ENCODE assay signal across 9 cellular contexts in the genomic region with DNA sequence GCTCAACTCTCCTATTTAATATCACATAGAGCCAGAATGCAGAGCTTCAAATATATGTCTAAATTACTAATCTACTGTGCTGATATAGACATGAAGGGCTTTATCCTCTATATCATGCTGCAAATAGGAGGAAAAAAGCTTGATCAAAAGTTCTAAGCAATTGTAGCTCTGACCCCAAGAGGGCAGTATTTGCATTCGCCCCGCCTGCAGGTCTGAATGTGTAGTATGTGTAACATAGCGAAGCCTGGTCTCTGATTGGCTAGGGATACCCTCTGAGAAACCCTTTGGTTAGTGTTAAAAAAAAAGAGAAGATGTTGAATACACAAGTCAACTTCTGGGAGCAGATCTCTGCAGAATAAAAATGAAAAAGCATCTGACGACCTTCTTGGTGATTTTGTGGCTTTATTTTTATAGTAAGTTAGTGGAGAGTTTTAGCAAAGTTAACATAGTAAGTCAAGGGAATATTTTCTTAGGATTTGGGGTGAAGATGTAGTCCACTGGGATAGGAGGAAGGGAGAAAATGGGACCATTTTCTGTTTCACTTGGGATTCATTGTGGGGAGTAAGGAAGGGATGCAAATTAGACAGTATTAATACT.
DNase-seq lines count a peak whose midpoint lies in the region; ATAC-seq and TF ChIP-seq lines count a peak whose summit lies in the region.
"Had no signal": no experiment of that assay in that cellular context is flagged by ENCODE, and none has a peak within 500 bp of the region (broad histone marks: within the 10 kb centered on the region; RNA-seq: fewer than 3 reads in every experiment).

No MANE protein-coding gene starts in this region.

- no peaks in the 10 kb centered on the region for H3K36me3 ChIP-seq in SK-N-MC (ENCODE audit: insufficient read depth, low read length)
- H3K36me3 ChIP-seq: thoracic aorta had no signal

- H3K9me3 ChIP-seq in CD4-positive, alpha-beta T cell (ENCODE audit: control insufficient read depth, low read length): no peaks in the 10 kb centered on the region
- H3K9me3 ChIP-seq in SK-N-MC (ENCODE audit: low read depth, low read length): no peaks in the 10 kb centered on the region
- H3K9me3 ChIP-seq: thoracic aorta had no signal

- peaks cover 9% of the 10 kb centered on the region for H3K27me3 ChIP-seq in CD4-positive, alpha-beta T cell (ENCODE audit: control insufficient read depth, insufficient read depth, low read length)

- intact Hi-C loops in CD4-positive, alpha-beta T cell (cut with DNase I, micrococcal nuclease): no loop called here
- intact Hi-C loops in natural killer cell (cut with micrococcal nuclease): no loop called here

- CTCF ChIA-PET in CD4-positive, alpha-beta T cell (lab: Charles Lee): interaction anchor here (0.7 to 2.6 kb wide), 8 partner anchors 13 to 765 kb away, joined by 3 to 6 read pairs (median 3); no protein-coding TSS in a partner anchor

- H3K27me3 Mint-ChIP-seq in CD4-positive, alpha-beta T cell: peaks cover 54% of the 10 kb centered on the region
- H3K27me3 Mint-ChIP-seq in HFFc6 (ENCODE audit: insufficient read depth) (no peaks in the 10 kb centered on the region), natural killer cell (ENCODE audit: low read depth in 2 of 2) (peaks cover 27 to 55% of the 10 kb centered on the region in 2 donors)
- peaks cover 26% of the 10 kb centered on the region for H3K27me3 Mint-ChIP-seq in activated naive CD8-positive, alpha-beta T cell treated with anti-CD3 and anti-CD28 coated beads, Interleukin-2, amount 50 U/mL, for 24 hours

- H3K9ac ChIP-seq in SK-N-MC (ENCODE audit: insufficient read length): no peak overlapping the region

- peak overlapping the region; percentile 21 for H3K27ac Mint-ChIP-seq in CD4-positive, alpha-beta T cell
- H3K27ac Mint-ChIP-seq in HFFc6 (no peak overlapping the region), natural killer cell (no peak overlapping the region)
- H3K27ac Mint-ChIP-seq in activated naive CD8-positive, alpha-beta T cell treated with anti-CD3 and anti-CD28 coated beads, Interleukin-2, amount 50 U/mL, for 24 hours: no peak overlapping the region

- H3K36me3 Mint-ChIP-seq in CD4-positive, alpha-beta T cell (ENCODE audit: low read depth): no peaks in the 10 kb centered on the region
- H3K36me3 Mint-ChIP-seq in HFFc6 (ENCODE audit: low read depth) (peaks cover 4% of the 10 kb centered on the region; the same call in 1 of the 2 replicates), natural killer cell (no peaks in the 10 kb centered on the region)
- peaks cover 2% of the 10 kb centered on the region for H3K36me3 Mint-ChIP-seq in activated naive CD8-positive, alpha-beta T cell treated with anti-CD3 and anti-CD28 coated beads, Interleukin-2, amount 50 U/mL, for 24 hours (ENCODE audit: low read depth)

- peak; percentile 97 for ATAC-seq in CD4-positive, alpha-beta T cell (ENCODE audit: poor library complexity)
- ATAC-seq in activated naive CD8-positive, alpha-beta T cell treated with anti-CD3 and anti-CD28 coated beads, Interleukin-2, amount 50 U/mL, for 24 hours: peak; percentile 96
- peak in 2 of 3 donors; percentile 57 to 73 for ATAC-seq in natural killer cell

- POLR2A ChIA-PET in CD4-positive, alpha-beta T cell (lab: Charles Lee): interaction anchor here (0.7 to 1.0 kb wide), 3 partner anchors 27 to 731 kb away, joined by 3 to 4 read pairs (median 4); no protein-coding TSS in a partner anchor

- H3K4me3 Mint-ChIP-seq in CD4-positive, alpha-beta T cell: peak overlapping the region; percentile 78
- H3K4me3 Mint-ChIP-seq in HFFc6 (no peak overlapping the region), natural killer cell (no peak overlapping the region)
- H3K4me3 Mint-ChIP-seq in activated naive CD8-positive, alpha-beta T cell treated with anti-CD3 and anti-CD28 coated beads, Interleukin-2, amount 50 U/mL, for 24 hours: peak overlapping the region; percentile 67

- H3K4me1 Mint-ChIP-seq in CD4-positive, alpha-beta T cell (ENCODE audit: low read depth): peaks cover 7% of the 10 kb centered on the region
- H3K4me1 Mint-ChIP-seq in HFFc6 (ENCODE audit: low read depth) (no peaks in the 10 kb centered on the region), natural killer cell (no peaks in the 10 kb centered on the region)
- peaks cover 7% of the 10 kb centered on the region for H3K4me1 Mint-ChIP-seq in activated naive CD8-positive, alpha-beta T cell treated with anti-CD3 and anti-CD28 coated beads, Interleukin-2, amount 50 U/mL, for 24 hours

- no peak overlapping the region for H3K27ac ChIP-seq in CD4-positive, alpha-beta T cell (ENCODE audit: low read depth, low read length)
- H3K27ac ChIP-seq in SK-N-MC: no peak overlapping the region
- H3K27ac ChIP-seq: thoracic aorta had no signal

- H3K9me3 Mint-ChIP-seq in CD4-positive, alpha-beta T cell: no peaks in the 10 kb centered on the region
- peaks cover 44% of the 10 kb centered on the region for H3K9me3 Mint-ChIP-seq in HFFc6
- no peaks in the 10 kb centered on the region for H3K9me3 Mint-ChIP-seq in activated naive CD8-positive, alpha-beta T cell treated with anti-CD3 and anti-CD28 coated beads, Interleukin-2, amount 50 U/mL, for 24 hours
- no peaks in the 10 kb centered on the region for H3K9me3 Mint-ChIP-seq in natural killer cell

- no peak overlapping the region for H3K4me3 ChIP-seq in SK-N-MC
- H3K4me3 ChIP-seq: thoracic aorta had no signal

- peak in 9 of 10 experiments; percentile 7 to 41 (median 20) for DNase-seq in CD4-positive, alpha-beta T cell
- DNase-seq in HFFc6: no peak
- DNase-seq in SK-N-MC (ENCODE audit: low read depth, low spot score): peak; percentile 30
- peak; percentile 18 for DNase-seq in activated naive CD8-positive, alpha-beta T cell treated with anti-CD3 and anti-CD28 coated beads, Interleukin-2, amount 50 U/mL, for 24 hours
- DNase-seq in natural killer cell: no peak
- no peak for DNase-seq in occipital lobe (lab: John Stamatoyannopoulos, UW)
- DNase-seq in midbrain (lab: John Stamatoyannopoulos, UW): no peak
- no peak for DNase-seq in AG08395 (ENCODE audit: low spot score)

- peak; percentile 76 for TF ChIP-seq CTCF in CD4-positive, alpha-beta T cell (IDR thresholded peaks at IDR 0.05)
- TF ChIP-seq CTCF in HFFc6 (IDR thresholded peaks at IDR 0.05): peak; percentile 45; the same call in 1 of the 2 replicates
- peak; percentile 57 for TF ChIP-seq CTCF in natural killer cell (IDR thresholded peaks at IDR 0.05)

Comparison
In these comparisons a context has a peak if more than half of its experiments do, and no peak if none do; other contexts are left out.
1. DNase-seq: peak in CD4-positive, alpha-beta T cell (9 of 10), SK-N-MC (single experiment) and activated naive CD8-positive, alpha-beta T cell treated with anti-CD3 and anti-CD28 coated beads, Interleukin-2, amount 50 U/mL, for 24 hours (single experiment); none in HFFc6 (single experiment), natural killer cell (single experiment), occipital lobe (single experiment), midbrain (single experiment) and AG08395 (single experiment).
2. H3K4me3 Mint-ChIP-seq: peak in CD4-positive, alpha-beta T cell (single experiment) and activated naive CD8-positive, alpha-beta T cell treated with anti-CD3 and anti-CD28 coated beads, Interleukin-2, amount 50 U/mL, for 24 hours (single experiment); none in HFFc6 (single experiment) and natural killer cell (single experiment).
3. Peak in every context shown above with its lines, with median percentiles within 50 percentile points of each other: ATAC-seq and CTCF ChIP-seq.